Comparison of ENCODE assay signal across 18 cellular contexts in genomic region chr20:36549942-36550796, GRCh38. TPM values are rescaled to one million over a fixed set of nuclear protein-coding genes. Genes with fewer than 3 reads are reported as not detected.
DNase-seq lines count a peak whose midpoint lies in the region; ATAC-seq, FAIRE-seq and TF ChIP-seq lines count a peak whose summit lies in the region.
"Had no signal": no experiment of that assay in that cellular context is flagged by ENCODE, and none has a peak within 500 bp of the region (broad histone marks: within the 10 kb centered on the region; RNA-seq: fewer than 3 reads in every experiment).

No MANE protein-coding gene starts in this region.

- POLR2A ChIA-PET in HepG2 (lab: Yijun Ruan, JAX), result interaction anchor here (0.9 to 1.4 kb wide), 2 partner anchors 25 to 55 kb away, joined by 3 read pairs; partner anchors contain the start of gene RAB5IF

- intact Hi-C loops in HepG2 (cut with micrococcal nuclease; ENCODE audit: unreplicated experiment), result loop anchor here (10.0 kb wide), 1 partner anchor 205 kb away; no protein-coding TSS in a partner anchor

- H3K4me1 ChIP-seq in GM23338 (ENCODE audit: insufficient read depth) (no peaks in the 10 kb centered on the region), HepG2 (ENCODE audit: insufficient read depth, low read length) (peaks cover 52% of the 10 kb centered on the region)

- H3K4me2 ChIP-seq in GM23338 (no peak overlapping the region), HepG2 (ENCODE audit: low read depth, low read length) (peak overlapping the region; percentile 38)
- H3K4me2 ChIP-seq: KMS-11 had no signal

- CTCF ChIA-PET in HepG2 (lab: Yijun Ruan, JAX; ENCODE audit: low intra/inter-chr PET ratio, low total read pairs), result no interaction called here

- H3K4me3 ChIP-seq in GM23338, result no peak overlapping the region
- H3K4me3 ChIP-seq in choroid plexus epithelial cell (ENCODE audit: low read depth, low read length), result no peak overlapping the region
- peak overlapping the region in 1 of 3 experiments; percentile 24; a peak in 1 of 6 replicates for H3K4me3 ChIP-seq in HepG2 (replicated peaks in 1 of 3; ENCODE audit: insufficient read depth in 1 of 3, low read depth in 2 of 3, low read length in 3 of 3)

- WGBS in HepG2 (ENCODE audit: low lambda C conversion rate), result 64% methylated on average over 15 of the region's 17 CpGs

- no peak for DNase-seq in GM23338 (ENCODE audit: low spot score)
- DNase-seq in choroid plexus epithelial cell (ENCODE audit: low read depth), result peak; percentile 34
- DNase-seq in HepG2 (ENCODE audit: low spot score), result no peak
- no peak for DNase-seq in UCSD-AML1 (lab: John Stamatoyannopoulos, UW; ENCODE audit: unreplicated experiment)
- no peak for DNase-seq in DMS79 (lab: John Stamatoyannopoulos, UW)
- DNase-seq in LoVo (ENCODE audit: low spot score), result no peak
- DNase-seq: activated CD4-positive, alpha-beta T cell treated with anti-CD3 and anti-CD28 coated beads, Interleukin-2, amount 50 U/mL, for 48 hours; activated effector memory CD4-positive, alpha-beta T cell treated with Interleukin-2 at 50 U/mL for 16 hours; DMS53; NCI-H1694 treated with DMSO at 0.1 percent for 48 hours; SIG-M5; stimulated activated CD4-positive, alpha-beta T cell treated with anti-CD3 and anti-CD28 coated beads, Interleukin-12 subunit alpha, Interleukin-12 subunit beta, amount 100 ng/mL, for 4 hours had no signal

- in situ Hi-C loops in HepG2 (cut with HindIII; ENCODE audit: extremely low pct_ligation_motif_present, low pct_unique_long_range_greater_than_20kb), result no loop called here

- ATAC-seq in GM23338 (no peak; the same call in 2 of the 3 replicates), HepG2 (peak; percentile 41), GM18867 (IDR thresholded peaks at IDR 0.05; ENCODE audit: unreplicated experiment) (no peak)
- no peak for ATAC-seq in stimulated activated memory B cell treated with anti-CD40 and anti-IgM and Interleukin-4, amounts not matched to agents 10 μg/mL and 1 μg/mL and 100 μg/mL, for 72 hours

- H3K27me3 ChIP-seq in GM23338 (ENCODE audit: insufficient read depth) (no peaks in the 10 kb centered on the region), HepG2 (ENCODE audit: control insufficient read depth in 1 of 2, insufficient read depth in 2 of 2, low read length in 2 of 2) (no peaks in the 10 kb centered on the region)
- H3K27me3 ChIP-seq: brain microvascular endothelial cell had no signal

- no peak for TF ChIP-seq EP300 in HepG2 (IDR thresholded peaks at IDR 0.05; ENCODE audit: low read depth in 2 of 2, low read length in 2 of 2)
- no peak for TF ChIP-seq EP300 in HepG2 (CRISPR knock-in tag; IDR thresholded peaks at IDR 0.05; ENCODE audit: borderline replicate concordance)

- H3K27me3 Mint-ChIP-seq in GM23338 (ENCODE audit: insufficient read depth, low read depth, poor library complexity), result peaks cover 5% of the 10 kb centered on the region
- H3K27me3 Mint-ChIP-seq in stimulated activated memory B cell treated with anti-CD40 and anti-IgM and Interleukin-4, amounts not matched to agents 10 μg/mL and 1 μg/mL and 100 μg/mL, for 72 hours, result no peaks in the 10 kb centered on the region

- peaks cover 18% of the 10 kb centered on the region for H3K36me3 Mint-ChIP-seq in GM23338 (ENCODE audit: low read depth)
- no peaks in the 10 kb centered on the region for H3K36me3 Mint-ChIP-seq in stimulated activated memory B cell treated with anti-CD40 and anti-IgM and Interleukin-4, amounts not matched to agents 10 μg/mL and 1 μg/mL and 100 μg/mL, for 72 hours

- H4K20me1 ChIP-seq in GM23338 (replicated peaks; ENCODE audit: insufficient read depth) (no peaks in the 10 kb centered on the region; the same call in 1 of the 2 replicates), HepG2 (ENCODE audit: insufficient read depth, low read length) (no peaks in the 10 kb centered on the region)

- no peaks in the 10 kb centered on the region for H3K9me3 ChIP-seq in HepG2 (ENCODE audit: low read length)

- TF ChIP-seq RAD21 in HepG2 (CRISPR knock-in tag; IDR thresholded peaks at IDR 0.05), result no peak

- H3K4me1 Mint-ChIP-seq in GM23338, result peaks cover 6% of the 10 kb centered on the region
- peaks cover 16% of the 10 kb centered on the region for H3K4me1 Mint-ChIP-seq in stimulated activated memory B cell treated with anti-CD40 and anti-IgM and Interleukin-4, amounts not matched to agents 10 μg/mL and 1 μg/mL and 100 μg/mL, for 72 hours

- TF ChIP-seq CTCF in GM23338 (conservative IDR thresholded peaks at IDR 0.05; ENCODE audit: low read depth in 2 of 2) (no peak), choroid plexus epithelial cell (conservative IDR thresholded peaks at IDR 0.05; ENCODE audit: low read depth, low read length) (no peak), HepG2 (CRISPR knock-in tag; IDR thresholded peaks at IDR 0.05) (no peak)

- H3K9me2 ChIP-seq in GM23338 (ENCODE audit: insufficient read depth), result no peaks in the 10 kb centered on the region

- H3K4me3 Mint-ChIP-seq in GM23338, result no peak overlapping the region
- H3K4me3 Mint-ChIP-seq in stimulated activated memory B cell treated with anti-CD40 and anti-IgM and Interleukin-4, amounts not matched to agents 10 μg/mL and 1 μg/mL and 100 μg/mL, for 72 hours, result no peak overlapping the region

- H3F3A ChIP-seq in GM23338 (replicated peaks; ENCODE audit: low read depth), result peaks cover 15% of the 10 kb centered on the region; the same call in 1 of the 2 replicates

- H3K27ac ChIP-seq in GM23338 (ENCODE audit: low read depth) (no peak overlapping the region), HepG2 (ENCODE audit: extremely low read length, insufficient read depth, low read length) (no peak overlapping the region)
- H3K27ac ChIP-seq: brain microvascular endothelial cell, KMS-11 had no signal

- H3K9ac ChIP-seq in HepG2 (ENCODE audit: insufficient read depth, low read depth, low read length), result peak overlapping the region; percentile 39; the same call in 1 of the 2 replicates
- H3K9ac ChIP-seq: KMS-11 had no signal

- H3K79me2 ChIP-seq in GM23338 (replicated peaks; ENCODE audit: insufficient read depth) (no peaks in the 10 kb centered on the region; the same call in 1 of the 2 replicates), HepG2 (ENCODE audit: insufficient read depth, low read length) (no peaks in the 10 kb centered on the region)

- no peak for FAIRE-seq in HepG2 (lab: Jason Lieb, UNC)
- FAIRE-seq: endometrium, urothelium cell line had no signal

- 0 out of 4 replicates have a peak, but pooled peaks of 1 of the 2 experiments have one; percentile 22 for TF ChIP-seq POLR2A in HepG2 (IDR thresholded peaks at IDR 0.05; ENCODE audit: insufficient read depth in 1 of 2, low read depth in 2 of 2, low read length in 2 of 2)

- H3K27ac Mint-ChIP-seq in GM23338, result peak overlapping the region; percentile 40; the same call in 1 of the 2 replicates
- peak overlapping the region; percentile 23 for H3K27ac Mint-ChIP-seq in stimulated activated memory B cell treated with anti-CD40 and anti-IgM and Interleukin-4, amounts not matched to agents 10 μg/mL and 1 μg/mL and 100 μg/mL, for 72 hours

- no peaks in the 10 kb centered on the region for H3K9me3 Mint-ChIP-seq in GM23338
- H3K9me3 Mint-ChIP-seq in stimulated activated memory B cell treated with anti-CD40 and anti-IgM and Interleukin-4, amounts not matched to agents 10 μg/mL and 1 μg/mL and 100 μg/mL, for 72 hours, result no peaks in the 10 kb centered on the region

- no TSS peak for BruUV-seq in HepG2 (replicated peaks; lab: Mats Ljungman, UMichigan)

- H3K36me3 ChIP-seq in GM23338 (ENCODE audit: insufficient read depth) (no peaks in the 10 kb centered on the region), HepG2 (replicated peaks in 1 of 2; ENCODE audit: control insufficient read depth in 1 of 2, insufficient read depth in 2 of 2, low read length in 2 of 2) (no peaks in the 10 kb centered on the region)

- H2AFZ ChIP-seq in GM23338, result no peak overlapping the region
- no peak overlapping the region for H2AFZ ChIP-seq in HepG2 (ENCODE audit: low read length)

RNA-seq across cellular contexts. Expression of gene MYL9, which starts 8.8 kb away (rescaled TPM):
- total RNA-seq in GM23338 (2014; rRNA removed; shearing (Covaris generic)), result 23.5 and 29.7 TPM in 2 replicates
- polyA plus RNA-seq in GM23338 (2016; fragmentation: Nextera tagmentation; extraction: Ambion mirVana), result 100 and 123 TPM in 2 replicates
- total RNA-seq in HepG2 (2016; rRNA removed; fragmentation: Illumina TruSeq; extraction: Trizol), result 2.2 and 2.7 TPM in 2 replicates
- 0.79 and 0.91 TPM in 2 replicates for total RNA-seq in HepG2 (2016; cell fraction: cytosol; rRNA removed; fragmentation: Illumina TruSeq; extraction: Trizol; ENCODE audit: low read depth)
- 2.5 TPM in 2 replicates for total RNA-seq in HepG2 (2016; cell fraction: insoluble cytoplasmic fraction; rRNA removed; fragmentation: Illumina TruSeq; extraction: Trizol)
- total RNA-seq in HepG2 (2016; cell fraction: membrane; rRNA removed; fragmentation: Illumina TruSeq; extraction: Trizol), result 1.5 and 2.5 TPM in 2 replicates
- 1.3 and 1.7 TPM in 2 replicates for total RNA-seq in HepG2 (2016; cell fraction: nucleus; rRNA removed; fragmentation: Illumina TruSeq; extraction: Trizol)
- polyA plus RNA-seq in HepG2 (2011; rRNA removed), result 0.87 and 1.1 TPM in 2 replicates
- polyA plus RNA-seq in HepG2 (2011; cell fraction: cytosol; rRNA removed), result 0.72 and 0.73 TPM in 2 replicates
- polyA plus RNA-seq in HepG2 (2011; cell fraction: nucleus; rRNA removed), result 0.59 and 0.69 TPM in 2 replicates
- polyA plus RNA-seq in HepG2 (2012), result 1.2 and 1.4 TPM in 2 replicates
- polyA plus RNA-seq in HepG2 (2016; cell fraction: cytosol; fragmentation: Illumina TruSeq; extraction: Trizol; ENCODE audit: low read depth), result 4.6 and 5.7 TPM in 2 replicates
- polyA plus RNA-seq in HepG2 (2016; cell fraction: insoluble cytoplasmic fraction; fragmentation: Illumina TruSeq; extraction: Trizol; ENCODE audit: low read depth), result 10.1 and 12.3 TPM in 2 replicates
- polyA plus RNA-seq in HepG2 (2016; cell fraction: membrane; fragmentation: Illumina TruSeq; extraction: Trizol; ENCODE audit: low read depth), result 6.4 and 6.8 TPM in 2 replicates
- 8.9 and 9.0 TPM in 2 replicates for polyA plus RNA-seq in HepG2 (2016; cell fraction: nucleus; fragmentation: Illumina TruSeq; extraction: Trizol; ENCODE audit: insufficient read depth, low read depth)
- polyA minus RNA-seq in HepG2 (2011; rRNA and poly(A)+ RNA removed; ENCODE audit: low replicate concordance), result 0.72 and 4.7 TPM in 2 replicates
- polyA minus RNA-seq in HepG2 (2011; cell fraction: cytosol; rRNA and poly(A)+ RNA removed), result 0.70 and 0.89 TPM in 2 replicates
- 0.39 and 0.75 TPM in 2 replicates for polyA minus RNA-seq in HepG2 (2011; cell fraction: nucleus; rRNA and poly(A)+ RNA removed)

RNA-seq across cellular contexts. Expression of gene TGIF2, which starts 23.2 kb away (rescaled TPM):
- total RNA-seq in GM23338 (2014; rRNA removed; shearing (Covaris generic)), result 59.8 and 63.2 TPM in 2 replicates
- polyA plus RNA-seq in GM23338 (2016; fragmentation: Nextera tagmentation; extraction: Ambion mirVana), result 44.8 and 47.6 TPM in 2 replicates
- 53.9 and 60.3 TPM in 2 replicates for total RNA-seq in HepG2 (2016; rRNA removed; fragmentation: Illumina TruSeq; extraction: Trizol)
- total RNA-seq in HepG2 (2016; cell fraction: cytosol; rRNA removed; fragmentation: Illumina TruSeq; extraction: Trizol; ENCODE audit: low read depth), result 14.9 and 16.3 TPM in 2 replicates
- 49.1 and 52.3 TPM in 2 replicates for total RNA-seq in HepG2 (2016; cell fraction: insoluble cytoplasmic fraction; rRNA removed; fragmentation: Illumina TruSeq; extraction: Trizol)
- 65.6 and 66.2 TPM in 2 replicates for total RNA-seq in HepG2 (2016; cell fraction: membrane; rRNA removed; fragmentation: Illumina TruSeq; extraction: Trizol)
- 24.2 and 31.3 TPM in 2 replicates for total RNA-seq in HepG2 (2016; cell fraction: nucleus; rRNA removed; fragmentation: Illumina TruSeq; extraction: Trizol)
- 41.3 and 49.9 TPM in 2 replicates for polyA plus RNA-seq in HepG2 (2011; rRNA removed)
- polyA plus RNA-seq in HepG2 (2011; cell fraction: cytosol; rRNA removed), result 46.3 and 49.3 TPM in 2 replicates
- polyA plus RNA-seq in HepG2 (2011; cell fraction: nucleus; rRNA removed), result 32.5 and 35.0 TPM in 2 replicates
- polyA plus RNA-seq in HepG2 (2012), result 23.6 and 28.9 TPM in 2 replicates
- 12.4 and 13.0 TPM in 2 replicates for polyA plus RNA-seq in HepG2 (2016; cell fraction: cytosol; fragmentation: Illumina TruSeq; extraction: Trizol; ENCODE audit: low read depth)
- polyA plus RNA-seq in HepG2 (2016; cell fraction: insoluble cytoplasmic fraction; fragmentation: Illumina TruSeq; extraction: Trizol; ENCODE audit: low read depth), result 49.9 and 59.5 TPM in 2 replicates
- polyA plus RNA-seq in HepG2 (2016; cell fraction: membrane; fragmentation: Illumina TruSeq; extraction: Trizol; ENCODE audit: low read depth), result 44.7 and 47.8 TPM in 2 replicates
- polyA plus RNA-seq in HepG2 (2016; cell fraction: nucleus; fragmentation: Illumina TruSeq; extraction: Trizol; ENCODE audit: insufficient read depth, low read depth), result 38.6 and 40.7 TPM in 2 replicates
- 14.1 and 93.1 TPM in 2 replicates for polyA minus RNA-seq in HepG2 (2011; rRNA and poly(A)+ RNA removed; ENCODE audit: low replicate concordance)
- 38.7 and 42.5 TPM in 2 replicates for polyA minus RNA-seq in HepG2 (2011; cell fraction: cytosol; rRNA and poly(A)+ RNA removed)
- polyA minus RNA-seq in HepG2 (2011; cell fraction: nucleus; rRNA and poly(A)+ RNA removed), result 19.2 and 22.9 TPM in 2 replicates

RNA-seq across cellular contexts. Expression of gene RAB5IF, which starts 55.4 kb away (rescaled TPM):
- 126 and 138 TPM in 2 replicates for total RNA-seq in GM23338 (2014; rRNA removed; shearing (Covaris generic))
- polyA plus RNA-seq in GM23338 (2016; fragmentation: Nextera tagmentation; extraction: Ambion mirVana), result 119 and 123 TPM in 2 replicates
- 292 and 305 TPM in 2 replicates for total RNA-seq in HepG2 (2016; rRNA removed; fragmentation: Illumina TruSeq; extraction: Trizol)
- 190 and 258 TPM in 2 replicates for total RNA-seq in HepG2 (2016; cell fraction: cytosol; rRNA removed; fragmentation: Illumina TruSeq; extraction: Trizol; ENCODE audit: low read depth)
- 267 and 306 TPM in 2 replicates for total RNA-seq in HepG2 (2016; cell fraction: insoluble cytoplasmic fraction; rRNA removed; fragmentation: Illumina TruSeq; extraction: Trizol)
- total RNA-seq in HepG2 (2016; cell fraction: membrane; rRNA removed; fragmentation: Illumina TruSeq; extraction: Trizol), result 365 and 437 TPM in 2 replicates
- 223 and 239 TPM in 2 replicates for total RNA-seq in HepG2 (2016; cell fraction: nucleus; rRNA removed; fragmentation: Illumina TruSeq; extraction: Trizol)
- 218 and 261 TPM in 2 replicates for polyA plus RNA-seq in HepG2 (2011; rRNA removed)
- polyA plus RNA-seq in HepG2 (2011; cell fraction: cytosol; rRNA removed), result 176 and 232 TPM in 2 replicates
- polyA plus RNA-seq in HepG2 (2011; cell fraction: nucleus; rRNA removed), result 176 and 181 TPM in 2 replicates
- 118 and 180 TPM in 2 replicates for polyA plus RNA-seq in HepG2 (2012)
- polyA plus RNA-seq in HepG2 (2016; cell fraction: cytosol; fragmentation: Illumina TruSeq; extraction: Trizol; ENCODE audit: low read depth), result 222 and 320 TPM in 2 replicates
- 310 and 340 TPM in 2 replicates for polyA plus RNA-seq in HepG2 (2016; cell fraction: insoluble cytoplasmic fraction; fragmentation: Illumina TruSeq; extraction: Trizol; ENCODE audit: low read depth)
- 323 and 387 TPM in 2 replicates for polyA plus RNA-seq in HepG2 (2016; cell fraction: membrane; fragmentation: Illumina TruSeq; extraction: Trizol; ENCODE audit: low read depth)
- polyA plus RNA-seq in HepG2 (2016; cell fraction: nucleus; fragmentation: Illumina TruSeq; extraction: Trizol; ENCODE audit: insufficient read depth, low read depth), result 436 and 461 TPM in 2 replicates
- polyA minus RNA-seq in HepG2 (2011; rRNA and poly(A)+ RNA removed; ENCODE audit: low replicate concordance), result 97.1 and 193 TPM in 2 replicates
- polyA minus RNA-seq in HepG2 (2011; cell fraction: cytosol; rRNA and poly(A)+ RNA removed), result 56.5 and 59.2 TPM in 2 replicates
- 46.6 and 50.2 TPM in 2 replicates for polyA minus RNA-seq in HepG2 (2011; cell fraction: nucleus; rRNA and poly(A)+ RNA removed)
